10 cellular contexts compared by ENCODE assay signal in genomic region chr10:101246639-101247038, GRCh38. TPM values are rescaled to one million over a fixed set of nuclear protein-coding genes. Genes with fewer than 3 reads are reported as not detected.
"Had no signal": no experiment of that assay in that cellular context is flagged by ENCODE, and none has a peak within 500 bp of the region (broad histone marks: within the 10 kb centered on the region; RNA-seq: fewer than 3 reads in every experiment).

No MANE protein-coding gene starts in this region.

- H3K27ac Mint-ChIP-seq: IgD-negative memory B cell had no signal

- H3K4me3 Mint-ChIP-seq: IgD-negative memory B cell had no signal

- H3K4me3 ChIP-seq: K562 had no signal

- H3K27ac ChIP-seq: HL-60, KMS-11 had no signal

- DNase-seq: IMR-90, KBM-7, KG1 had no signal

- H3K4me1 Mint-ChIP-seq: IgD-negative memory B cell had no signal

RNA-seq across cellular contexts. Expression of gene LBX1, which starts 17.4 kb away (rescaled TPM):
- total RNA-seq: HepG2, HT-29, HT1080, IMR-90, K562 had no signal
